ENCODE assay signal across 17 cellular contexts in the genomic region with DNA sequence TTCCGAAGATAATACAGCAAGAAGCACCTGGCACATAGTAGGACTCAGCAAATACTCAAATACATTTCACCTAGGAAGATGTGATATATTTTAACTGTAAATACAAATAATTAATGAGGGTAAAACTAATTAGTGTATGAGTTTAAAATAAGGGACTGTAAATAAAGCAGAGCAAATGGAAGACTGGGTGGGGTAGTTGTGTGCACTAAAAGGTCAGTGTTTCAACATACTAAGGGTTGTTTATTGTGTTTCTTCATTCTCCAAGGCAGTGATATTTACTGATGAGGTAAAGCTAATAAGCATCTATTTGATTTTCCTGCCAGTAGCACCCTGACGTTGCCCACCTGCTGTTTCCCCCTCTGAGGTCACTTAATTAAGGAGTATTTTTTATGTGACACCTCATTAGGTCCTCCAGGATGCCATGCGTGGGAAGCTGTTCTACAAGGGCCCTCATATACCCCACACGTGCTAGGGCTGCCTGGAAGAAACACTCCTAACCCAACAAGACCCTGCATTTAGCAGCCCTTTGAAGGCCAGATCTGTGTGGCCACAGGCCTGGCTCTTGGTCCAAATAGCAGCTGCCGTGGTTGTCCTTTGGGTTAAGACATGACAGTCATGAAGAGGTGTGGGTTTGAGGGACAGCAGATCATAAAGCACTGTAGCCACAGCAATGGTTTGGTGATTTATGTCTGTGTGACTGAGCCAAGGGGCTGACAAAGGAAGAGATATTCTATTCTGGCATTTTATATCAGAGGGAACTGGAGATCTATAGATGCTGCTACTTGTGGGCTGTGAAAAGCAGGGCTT.
DNase-seq lines count a peak whose midpoint lies in the region; ATAC-seq and TF ChIP-seq lines count a peak whose summit lies in the region.
"Had no signal": no experiment of that assay in that cellular context is flagged by ENCODE, and none has a peak within 500 bp of the region (broad histone marks: within the 10 kb centered on the region; RNA-seq: fewer than 3 reads in every experiment).

No MANE protein-coding gene starts in this region.

- intact Hi-C loops in tibial artery (cut with DNase I; ENCODE audit: low total_unique reads): no loop called here

- H3K9me3 ChIP-seq in tibial artery: no peaks in the 10 kb centered on the region
- H3K9me3 ChIP-seq: breast epithelium, testis had no signal

- no peaks in the 10 kb centered on the region for H3K36me3 ChIP-seq in tibial artery
- H3K36me3 ChIP-seq: BLaER1 treated with 17β-estradiol and CSF1 and Interleukin-3, amounts not matched to agents 10 nM and 100 nM; breast epithelium had no signal

- peaks cover 0 to 13% (median 1%) of the 10 kb centered on the region in 4 donors for H3K4me1 ChIP-seq in tibial artery
- H3K4me1 ChIP-seq: BLaER1 treated with 17β-estradiol and CSF1 and Interleukin-3, amounts not matched to agents 10 nM and 100 nM; breast epithelium; testis had no signal

- peak overlapping the region; percentile 10 to 36 for H3K27ac ChIP-seq in tibial artery
- H3K27ac ChIP-seq: BLaER1 treated with 17β-estradiol and CSF1 and Interleukin-3, amounts not matched to agents 10 nM and 100 nM had no signal

- no peaks in the 10 kb centered on the region for H3K27me3 ChIP-seq in tibial artery
- H3K27me3 ChIP-seq: BLaER1 treated with 17β-estradiol and CSF1 and Interleukin-3, amounts not matched to agents 10 nM and 100 nM; breast epithelium; testis had no signal

- no peak for TF ChIP-seq CTCF in tibial artery (IDR thresholded peaks at IDR 0.05)

- ATAC-seq in GM21786 (IDR thresholded peaks at IDR 0.05; ENCODE audit: unreplicated experiment) (no peak), GM19397 (IDR thresholded peaks at IDR 0.05; ENCODE audit: unreplicated experiment) (no peak)

- DNase-seq in NCI-H510A treated with DMSO at 0.1 percent for 48 hours (lab: John Stamatoyannopoulos, UW): peak; percentile 25
- no peak for DNase-seq in NCI-H510A (lab: John Stamatoyannopoulos, UW)
- peak; percentile 75 for DNase-seq in NCI-H69 (lab: John Stamatoyannopoulos, UW)
- DNase-seq in astrocyte of the hippocampus (ENCODE audit: low read depth, low spot score): peak; percentile 58
- no peak for DNase-seq in tibial artery
- no peak for DNase-seq in D341Med (ENCODE audit: low spot score)
- DNase-seq: activated CD4-positive, alpha-beta memory T cell treated with anti-CD3 and anti-CD28 coated beads for 36 hours; activated naive CD8-positive, alpha-beta T cell treated with anti-CD3 and anti-CD28 coated beads for 36 hours; activated T-cell treated with anti-CD3 and anti-CD28 coated beads, Interleukin-2, amount 50 U/mL, for 4 hours; DMS 273 treated with DMSO at 0.1 percent for 48 hours; left cardiac atrium; NCI-H526; testis had no signal

- no peak overlapping the region for H3K4me3 ChIP-seq in tibial artery
- H3K4me3 ChIP-seq: BLaER1 treated with 17β-estradiol and CSF1 and Interleukin-3, amounts not matched to agents 10 nM and 100 nM; breast epithelium; testis had no signal

Comparison
In these comparisons a context has a peak if more than half of its experiments do, and no peak if none do; other contexts are left out.
1. DNase-seq: peak in NCI-H510A treated with DMSO at 0.1 percent for 48 hours (single experiment), NCI-H69 (single experiment) and astrocyte of the hippocampus (single experiment); none in NCI-H510A (single experiment), tibial artery (0 of 2) and D341Med (single experiment).